1 cellular context compared by ENCODE assay signal in the genomic region with DNA sequence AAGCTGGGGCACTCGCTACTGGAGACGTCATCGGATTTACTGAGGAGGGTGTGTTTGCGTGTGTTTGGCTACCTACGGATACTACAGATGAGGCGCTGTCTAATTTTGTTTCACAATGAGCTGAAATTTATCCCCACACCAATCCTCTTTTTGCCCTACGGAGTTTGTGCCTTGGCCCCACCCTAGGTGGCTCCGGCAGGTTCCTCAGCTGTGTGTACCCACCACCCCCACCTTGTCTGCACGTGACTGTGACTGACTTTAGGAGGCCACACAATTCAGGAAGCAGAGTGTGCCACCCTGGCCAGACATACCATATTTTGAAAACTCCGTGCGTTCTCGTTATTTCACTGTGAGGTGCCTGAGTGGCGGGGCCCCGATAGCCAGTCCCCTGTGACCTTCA.
TF ChIP-seq lines count a peak whose summit lies in the region.

No MANE protein-coding gene starts in this region.

TF ChIP-seq in WTC11, 78 proteins besides CTCF, POLR2A, EP300 and RAD21 (continued from another document):
- TF ChIP-seq, protein P1, sequence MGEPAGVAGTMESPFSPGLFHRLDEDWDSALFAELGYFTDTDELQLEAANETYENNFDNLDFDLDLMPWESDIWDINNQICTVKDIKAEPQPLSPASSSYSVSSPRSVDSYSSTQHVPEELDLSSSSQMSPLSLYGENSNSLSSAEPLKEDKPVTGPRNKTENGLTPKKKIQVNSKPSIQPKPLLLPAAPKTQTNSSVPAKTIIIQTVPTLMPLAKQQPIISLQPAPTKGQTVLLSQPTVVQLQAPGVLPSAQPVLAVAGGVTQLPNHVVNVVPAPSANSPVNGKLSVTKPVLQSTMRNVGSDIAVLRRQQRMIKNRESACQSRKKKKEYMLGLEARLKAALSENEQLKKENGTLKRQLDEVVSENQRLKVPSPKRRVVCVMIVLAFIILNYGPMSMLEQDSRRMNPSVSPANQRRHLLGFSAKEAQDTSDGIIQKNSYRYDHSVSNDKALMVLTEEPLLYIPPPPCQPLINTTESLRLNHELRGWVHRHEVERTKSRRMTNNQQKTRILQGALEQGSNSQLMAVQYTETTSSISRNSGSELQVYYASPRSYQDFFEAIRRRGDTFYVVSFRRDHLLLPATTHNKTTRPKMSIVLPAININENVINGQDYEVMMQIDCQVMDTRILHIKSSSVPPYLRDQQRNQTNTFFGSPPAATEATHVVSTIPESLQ (CRISPR knock-in tag; IDR thresholded peaks at IDR 0.05) = no peak
- TF ChIP-seq, protein P2, sequence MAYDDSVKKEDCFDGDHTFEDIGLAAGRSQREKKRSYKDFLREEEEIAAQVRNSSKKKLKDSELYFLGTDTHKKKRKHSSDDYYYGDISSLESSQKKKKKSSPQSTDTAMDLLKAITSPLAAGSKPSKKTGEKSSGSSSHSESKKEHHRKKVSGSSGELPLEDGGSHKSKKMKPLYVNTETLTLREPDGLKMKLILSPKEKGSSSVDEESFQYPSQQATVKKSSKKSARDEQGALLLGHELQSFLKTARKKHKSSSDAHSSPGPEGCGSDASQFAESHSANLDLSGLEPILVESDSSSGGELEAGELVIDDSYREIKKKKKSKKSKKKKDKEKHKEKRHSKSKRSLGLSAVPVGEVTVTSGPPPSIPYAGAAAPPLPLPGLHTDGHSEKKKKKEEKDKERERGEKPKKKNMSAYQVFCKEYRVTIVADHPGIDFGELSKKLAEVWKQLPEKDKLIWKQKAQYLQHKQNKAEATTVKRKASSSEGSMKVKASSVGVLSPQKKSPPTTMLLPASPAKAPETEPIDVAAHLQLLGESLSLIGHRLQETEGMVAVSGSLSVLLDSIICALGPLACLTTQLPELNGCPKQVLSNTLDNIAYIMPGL (CRISPR knock-in tag; IDR thresholded peaks at IDR 0.05) = no peak
